In the genomic region with DNA sequence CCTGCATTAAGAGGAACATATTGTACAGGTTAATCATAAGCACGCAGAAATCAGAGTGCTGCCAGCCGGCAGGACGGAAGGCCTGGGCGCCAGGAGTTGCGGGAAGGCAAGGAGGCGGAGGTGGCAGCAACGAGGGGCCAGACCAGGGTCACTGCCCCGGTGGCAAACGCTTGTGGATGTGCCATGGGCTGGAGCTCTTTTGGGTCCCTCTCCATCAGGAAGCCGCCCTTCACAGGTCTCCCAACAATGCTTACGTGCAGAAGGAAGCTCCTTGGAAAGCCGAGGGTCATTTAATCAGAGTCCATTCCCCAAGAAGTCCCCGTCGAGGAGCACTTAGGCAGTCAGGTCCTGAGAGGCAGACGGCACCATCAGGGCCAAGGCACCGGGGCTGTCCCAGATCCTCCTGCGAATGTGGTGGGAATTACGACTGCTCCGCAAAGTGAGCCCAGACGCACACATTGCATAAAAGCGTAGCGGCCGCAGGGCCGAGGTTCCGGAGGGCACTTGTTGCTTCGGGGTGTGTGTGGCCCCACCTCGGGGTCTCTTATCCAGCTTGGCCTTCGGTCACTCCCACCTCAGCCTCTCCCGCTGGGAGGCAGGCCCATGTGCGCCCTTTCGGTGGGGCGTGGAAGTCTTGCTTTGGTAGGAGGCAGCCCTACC, we compare ENCODE assay signal across 1 cellular context.
TF ChIP-seq lines count a peak whose summit lies in the region.

No MANE protein-coding gene starts in this region.

TF ChIP-seq in GM23338, 12 proteins besides CTCF, POLR2A, EP300 and RAD21 (continued from another document):
- TF ChIP-seq, protein P1, sequence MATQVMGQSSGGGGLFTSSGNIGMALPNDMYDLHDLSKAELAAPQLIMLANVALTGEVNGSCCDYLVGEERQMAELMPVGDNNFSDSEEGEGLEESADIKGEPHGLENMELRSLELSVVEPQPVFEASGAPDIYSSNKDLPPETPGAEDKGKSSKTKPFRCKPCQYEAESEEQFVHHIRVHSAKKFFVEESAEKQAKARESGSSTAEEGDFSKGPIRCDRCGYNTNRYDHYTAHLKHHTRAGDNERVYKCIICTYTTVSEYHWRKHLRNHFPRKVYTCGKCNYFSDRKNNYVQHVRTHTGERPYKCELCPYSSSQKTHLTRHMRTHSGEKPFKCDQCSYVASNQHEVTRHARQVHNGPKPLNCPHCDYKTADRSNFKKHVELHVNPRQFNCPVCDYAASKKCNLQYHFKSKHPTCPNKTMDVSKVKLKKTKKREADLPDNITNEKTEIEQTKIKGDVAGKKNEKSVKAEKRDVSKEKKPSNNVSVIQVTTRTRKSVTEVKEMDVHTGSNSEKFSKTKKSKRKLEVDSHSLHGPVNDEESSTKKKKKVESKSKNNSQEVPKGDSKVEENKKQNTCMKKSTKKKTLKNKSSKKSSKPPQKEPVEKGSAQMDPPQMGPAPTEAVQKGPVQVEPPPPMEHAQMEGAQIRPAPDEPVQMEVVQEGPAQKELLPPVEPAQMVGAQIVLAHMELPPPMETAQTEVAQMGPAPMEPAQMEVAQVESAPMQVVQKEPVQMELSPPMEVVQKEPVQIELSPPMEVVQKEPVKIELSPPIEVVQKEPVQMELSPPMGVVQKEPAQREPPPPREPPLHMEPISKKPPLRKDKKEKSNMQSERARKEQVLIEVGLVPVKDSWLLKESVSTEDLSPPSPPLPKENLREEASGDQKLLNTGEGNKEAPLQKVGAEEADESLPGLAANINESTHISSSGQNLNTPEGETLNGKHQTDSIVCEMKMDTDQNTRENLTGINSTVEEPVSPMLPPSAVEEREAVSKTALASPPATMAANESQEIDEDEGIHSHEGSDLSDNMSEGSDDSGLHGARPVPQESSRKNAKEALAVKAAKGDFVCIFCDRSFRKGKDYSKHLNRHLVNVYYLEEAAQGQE (IDR thresholded peaks at IDR 0.05; ENCODE audit: unreplicated experiment), result no peak
- TF ChIP-seq CREB1 (CRISPR knock-in tag; IDR thresholded peaks at IDR 0.05; ENCODE audit: low read depth), result no peak
- TF ChIP-seq, protein P2, sequence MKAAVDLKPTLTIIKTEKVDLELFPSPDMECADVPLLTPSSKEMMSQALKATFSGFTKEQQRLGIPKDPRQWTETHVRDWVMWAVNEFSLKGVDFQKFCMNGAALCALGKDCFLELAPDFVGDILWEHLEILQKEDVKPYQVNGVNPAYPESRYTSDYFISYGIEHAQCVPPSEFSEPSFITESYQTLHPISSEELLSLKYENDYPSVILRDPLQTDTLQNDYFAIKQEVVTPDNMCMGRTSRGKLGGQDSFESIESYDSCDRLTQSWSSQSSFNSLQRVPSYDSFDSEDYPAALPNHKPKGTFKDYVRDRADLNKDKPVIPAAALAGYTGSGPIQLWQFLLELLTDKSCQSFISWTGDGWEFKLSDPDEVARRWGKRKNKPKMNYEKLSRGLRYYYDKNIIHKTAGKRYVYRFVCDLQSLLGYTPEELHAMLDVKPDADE (IDR thresholded peaks at IDR 0.05), result no peak
- no peak for TF ChIP-seq ZNF331 (CRISPR knock-in tag; IDR thresholded peaks at IDR 0.05; ENCODE audit: low read depth)
- TF ChIP-seq STAT1 (IDR thresholded peaks at IDR 0.05; ENCODE audit: unreplicated experiment), result no peak
- TF ChIP-seq, protein P3, sequence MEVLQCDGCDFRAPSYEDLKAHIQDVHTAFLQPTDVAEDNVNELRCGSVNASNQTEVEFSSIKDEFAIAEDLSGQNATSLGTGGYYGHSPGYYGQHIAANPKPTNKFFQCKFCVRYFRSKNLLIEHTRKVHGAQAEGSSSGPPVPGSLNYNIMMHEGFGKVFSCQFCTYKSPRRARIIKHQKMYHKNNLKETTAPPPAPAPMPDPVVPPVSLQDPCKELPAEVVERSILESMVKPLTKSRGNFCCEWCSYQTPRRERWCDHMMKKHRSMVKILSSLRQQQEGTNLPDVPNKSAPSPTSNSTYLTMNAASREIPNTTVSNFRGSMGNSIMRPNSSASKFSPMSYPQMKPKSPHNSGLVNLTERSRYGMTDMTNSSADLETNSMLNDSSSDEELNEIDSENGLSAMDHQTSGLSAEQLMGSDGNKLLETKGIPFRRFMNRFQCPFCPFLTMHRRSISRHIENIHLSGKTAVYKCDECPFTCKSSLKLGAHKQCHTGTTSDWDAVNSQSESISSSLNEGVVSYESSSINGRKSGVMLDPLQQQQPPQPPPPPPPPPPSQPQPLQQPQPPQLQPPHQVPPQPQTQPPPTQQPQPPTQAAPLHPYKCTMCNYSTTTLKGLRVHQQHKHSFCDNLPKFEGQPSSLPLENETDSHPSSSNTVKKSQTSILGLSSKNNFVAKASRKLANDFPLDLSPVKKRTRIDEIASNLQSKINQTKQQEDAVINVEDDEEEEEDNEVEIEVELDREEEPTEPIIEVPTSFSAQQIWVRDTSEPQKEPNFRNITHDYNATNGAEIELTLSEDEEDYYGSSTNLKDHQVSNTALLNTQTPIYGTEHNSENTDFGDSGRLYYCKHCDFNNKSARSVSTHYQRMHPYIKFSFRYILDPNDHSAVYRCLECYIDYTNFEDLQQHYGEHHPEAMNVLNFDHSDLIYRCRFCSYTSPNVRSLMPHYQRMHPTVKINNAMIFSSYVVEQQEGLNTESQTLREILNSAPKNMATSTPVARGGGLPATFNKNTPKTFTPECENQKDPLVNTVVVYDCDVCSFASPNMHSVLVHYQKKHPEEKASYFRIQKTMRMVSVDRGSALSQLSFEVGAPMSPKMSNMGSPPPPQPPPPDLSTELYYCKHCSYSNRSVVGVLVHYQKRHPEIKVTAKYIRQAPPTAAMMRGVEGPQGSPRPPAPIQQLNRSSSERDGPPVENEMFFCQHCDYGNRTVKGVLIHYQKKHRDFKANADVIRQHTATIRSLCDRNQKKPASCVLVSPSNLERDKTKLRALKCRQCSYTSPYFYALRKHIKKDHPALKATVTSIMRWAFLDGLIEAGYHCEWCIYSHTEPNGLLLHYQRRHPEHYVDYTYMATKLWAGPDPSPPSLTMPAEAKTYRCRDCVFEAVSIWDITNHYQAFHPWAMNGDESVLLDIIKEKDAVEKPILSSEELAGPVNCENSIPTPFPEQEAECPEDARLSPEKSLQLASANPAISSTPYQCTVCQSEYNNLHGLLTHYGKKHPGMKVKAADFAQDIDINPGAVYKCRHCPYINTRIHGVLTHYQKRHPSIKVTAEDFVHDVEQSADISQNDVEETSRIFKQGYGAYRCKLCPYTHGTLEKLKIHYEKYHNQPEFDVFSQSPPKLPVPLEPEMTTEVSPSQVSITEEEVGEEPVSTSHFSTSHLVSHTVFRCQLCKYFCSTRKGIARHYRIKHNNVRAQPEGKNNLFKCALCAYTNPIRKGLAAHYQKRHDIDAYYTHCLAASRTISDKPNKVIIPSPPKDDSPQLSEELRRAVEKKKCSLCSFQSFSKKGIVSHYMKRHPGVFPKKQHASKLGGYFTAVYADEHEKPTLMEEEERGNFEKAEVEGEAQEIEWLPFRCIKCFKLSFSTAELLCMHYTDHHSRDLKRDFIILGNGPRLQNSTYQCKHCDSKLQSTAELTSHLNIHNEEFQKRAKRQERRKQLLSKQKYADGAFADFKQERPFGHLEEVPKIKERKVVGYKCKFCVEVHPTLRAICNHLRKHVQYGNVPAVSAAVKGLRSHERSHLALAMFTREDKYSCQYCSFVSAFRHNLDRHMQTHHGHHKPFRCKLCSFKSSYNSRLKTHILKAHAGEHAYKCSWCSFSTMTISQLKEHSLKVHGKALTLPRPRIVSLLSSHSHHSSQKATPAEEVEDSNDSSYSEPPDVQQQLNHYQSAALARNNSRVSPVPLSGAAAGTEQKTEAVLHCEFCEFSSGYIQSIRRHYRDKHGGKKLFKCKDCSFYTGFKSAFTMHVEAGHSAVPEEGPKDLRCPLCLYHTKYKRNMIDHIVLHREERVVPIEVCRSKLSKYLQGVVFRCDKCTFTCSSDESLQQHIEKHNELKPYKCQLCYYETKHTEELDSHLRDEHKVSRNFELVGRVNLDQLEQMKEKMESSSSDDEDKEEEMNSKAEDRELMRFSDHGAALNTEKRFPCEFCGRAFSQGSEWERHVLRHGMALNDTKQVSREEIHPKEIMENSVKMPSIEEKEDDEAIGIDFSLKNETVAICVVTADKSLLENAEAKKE (CRISPR knock-in tag; IDR thresholded peaks at IDR 0.05), result no peak
